Comparison of ENCODE assay signal across 12 cellular contexts in genomic region chr12:14843425-14843887, GRCh38. TPM values are rescaled to one million over a fixed set of nuclear protein-coding genes. Genes with fewer than 3 reads are reported as not detected.
A peak's percentile ranks its signal among the peaks of the same experiment; 100 is the strongest.
DNase-seq lines count a peak whose midpoint lies in the region; ATAC-seq and TF ChIP-seq lines count a peak whose summit lies in the region.
"Had no signal": no experiment of that assay in that cellular context is flagged by ENCODE, and none has a peak within 500 bp of the region (broad histone marks: within the 10 kb centered on the region; RNA-seq: fewer than 3 reads in every experiment).

A gene with protein sequence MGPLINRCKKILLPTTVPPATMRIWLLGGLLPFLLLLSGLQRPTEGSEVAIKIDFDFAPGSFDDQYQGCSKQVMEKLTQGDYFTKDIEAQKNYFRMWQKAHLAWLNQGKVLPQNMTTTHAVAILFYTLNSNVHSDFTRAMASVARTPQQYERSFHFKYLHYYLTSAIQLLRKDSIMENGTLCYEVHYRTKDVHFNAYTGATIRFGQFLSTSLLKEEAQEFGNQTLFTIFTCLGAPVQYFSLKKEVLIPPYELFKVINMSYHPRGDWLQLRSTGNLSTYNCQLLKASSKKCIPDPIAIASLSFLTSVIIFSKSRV (minus strand): TSS chr12:14843526. CDS start chr12:14843113, 413 bp downstream.

- no peaks in the 10 kb centered on the region for H3K9me3 ChIP-seq in vagina

- no peak within 1 kb of the TSS for H3K4me3 ChIP-seq in vagina

- peaks cover 31% of the 10 kb centered on the region for H3K4me1 ChIP-seq in vagina

- no peak for ATAC-seq in GM18873 (IDR thresholded peaks at IDR 0.05; ENCODE audit: low FRiP score, unreplicated experiment)
- ATAC-seq: stimulated activated naive CD8-positive, alpha-beta T cell treated with anti-CD3 and anti-CD28 coated beads, Interleukin-15, amount 100 ng/mL, for 72 hours had no signal

- peak within 1 kb of the TSS; percentile 92 for H3K27ac Mint-ChIP-seq in osteocyte (ENCODE audit: unreplicated experiment)
- H3K27ac Mint-ChIP-seq: activated T-cell treated with anti-CD3 and anti-CD28 coated beads, Interleukin-2, amount 50 U/mL, for 24 hours; stimulated activated naive CD8-positive, alpha-beta T cell treated with anti-CD3 and anti-CD28 coated beads, Interleukin-15, amount 100 ng/mL, for 72 hours had no signal

- no peaks in the 10 kb centered on the region for H3K27me3 ChIP-seq in vagina

- no peak for TF ChIP-seq POLR2A in vagina (IDR thresholded peaks at IDR 0.05)

- TF ChIP-seq CTCF in VCaP (conservative IDR thresholded peaks at IDR 0.05) (no peak), osteocyte (IDR thresholded peaks at IDR 0.05) (no peak), vagina (IDR thresholded peaks at IDR 0.05) (no peak)

- no peaks in the 10 kb centered on the region for H3K27me3 Mint-ChIP-seq in osteocyte (ENCODE audit: unreplicated experiment)

- H3K36me3 ChIP-seq in vagina = no peaks in the 10 kb centered on the region

- peaks cover 46% of the 10 kb centered on the region for H3K4me1 Mint-ChIP-seq in osteocyte (ENCODE audit: unreplicated experiment)

- intact Hi-C loops in cardiac septum (cut with DNase I) = loop anchor here (2.0 to 10.0 kb wide), 5 partner anchors 41 to 431 kb away; partner anchors contain the start of genes C12orf60 and WBP11
- intact Hi-C loops in vagina (cut with DNase I) = loop anchor here (5.0 kb wide), 1 partner anchor 424 kb away; no protein-coding TSS in a partner anchor

- H3K36me3 Mint-ChIP-seq in osteocyte (ENCODE audit: unreplicated experiment) = peaks cover 1% of the 10 kb centered on the region

- DNase-seq in cardiac septum (ENCODE audit: low spot score) = peak; percentile 76
- DNase-seq in osteocyte (ENCODE audit: extremely low spot score, unreplicated experiment) = no peak
- DNase-seq in vagina (ENCODE audit: extremely low spot score in 2 of 2) = no peak
- no peak for DNase-seq in stimulated activated CD4-positive, alpha-beta T cell treated with anti-CD3 and anti-CD28 coated beads, Interleukin-4, amount 100 ng/mL, for 1 hour
- DNase-seq in DMS79 treated with DMSO at 0.1 percent for 48 hours (lab: John Stamatoyannopoulos, UW) = no peak
- DNase-seq: activated T-cell treated with anti-CD3 and anti-CD28 coated beads, Interleukin-2, amount 50 U/mL, for 24 hours; hippocampal formation; midbrain; NCI-H774; stimulated activated naive CD8-positive, alpha-beta T cell treated with anti-CD3 and anti-CD28 coated beads, Interleukin-15, amount 100 ng/mL, for 72 hours had no signal

- no peak within 1 kb of the TSS for H3K4me3 Mint-ChIP-seq in osteocyte (ENCODE audit: unreplicated experiment)
- H3K4me3 Mint-ChIP-seq: activated T-cell treated with anti-CD3 and anti-CD28 coated beads, Interleukin-2, amount 50 U/mL, for 24 hours; stimulated activated naive CD8-positive, alpha-beta T cell treated with anti-CD3 and anti-CD28 coated beads, Interleukin-15, amount 100 ng/mL, for 72 hours had no signal

- H3K9me3 Mint-ChIP-seq in osteocyte (ENCODE audit: unreplicated experiment) = peaks cover 13% of the 10 kb centered on the region
- H3K9me3 Mint-ChIP-seq: activated T-cell treated with anti-CD3 and anti-CD28 coated beads, Interleukin-2, amount 50 U/mL, for 24 hours; stimulated activated naive CD8-positive, alpha-beta T cell treated with anti-CD3 and anti-CD28 coated beads, Interleukin-15, amount 100 ng/mL, for 72 hours had no signal

- H3K27ac ChIP-seq in VCaP (peak within 1 kb of the TSS; percentile 93), vagina (peak within 1 kb of the TSS; percentile 22)

RNA-seq across cellular contexts. Expression of the gene that starts here (rescaled TPM):
- 1.9 TPM for total RNA-seq in cardiac septum
- not detected in 2 replicates for total RNA-seq in osteocyte
- total RNA-seq in vagina = 0.98 TPM
